ENCODE assay signal across 20 cellular contexts in genomic region chr4:83096397-83096796, GRCh38.
"Had no signal": no experiment of that assay in that cellular context is flagged by ENCODE, and none has a peak within 500 bp of the region (broad histone marks: within the 10 kb centered on the region; RNA-seq: fewer than 3 reads in every experiment).

No MANE protein-coding gene starts in this region.

- H3K4me3 Mint-ChIP-seq: activated naive CD8-positive, alpha-beta T cell treated with anti-CD3 and anti-CD28 coated beads, Interleukin-2, amount 10 ng/mL, durations not matched to agents 7 days and 5 days; activated T-cell treated with anti-CD3 and anti-CD28 coated beads, Interleukin-2, amount 50 U/mL, for 24 hours; mesothelial cell of epicardium had no signal

- H3K27ac Mint-ChIP-seq: activated T-cell treated with anti-CD3 and anti-CD28 coated beads, Interleukin-2, amount 50 U/mL, for 24 hours; mesothelial cell of epicardium had no signal

- H3K4me1 ChIP-seq: breast epithelium, gastroesophageal sphincter, heart right ventricle, parathyroid adenoma, tibial artery, uterus had no signal

- H3K27ac ChIP-seq: breast epithelium, gastroesophageal sphincter, heart right ventricle, parathyroid adenoma, tibial artery, uterus had no signal

- H3K9ac ChIP-seq: parathyroid adenoma had no signal

- H3K27me3 ChIP-seq: breast epithelium, gastroesophageal sphincter, neutrophil, tibial artery, uterus had no signal

- ATAC-seq: gastroesophageal sphincter, heart right ventricle had no signal

- H3K27me3 Mint-ChIP-seq: activated naive CD8-positive, alpha-beta T cell treated with anti-CD3 and anti-CD28 coated beads, Interleukin-2, amount 10 ng/mL, durations not matched to agents 7 days and 5 days; activated T-cell treated with anti-CD3 and anti-CD28 coated beads, Interleukin-2, amount 50 U/mL, for 24 hours had no signal

- DNase-seq: activated CD4-positive, alpha-beta T cell treated with anti-CD3 and anti-CD28 coated beads for 1 hour; activated CD4-positive, alpha-beta T cell treated with anti-CD3 and anti-CD28 coated beads, Interleukin-2, amount 50 U/mL, for 48 hours; activated effector memory CD4-positive, alpha-beta T cell treated with anti-CD3 and anti-CD28 coated beads, Interleukin-2, amount 50 U/mL, for 16 hours; activated naive CD8-positive, alpha-beta T cell treated with anti-CD3 and anti-CD28 coated beads, Interleukin-2, amount 10 ng/mL, durations not matched to agents 7 days and 5 days; activated T-cell treated with anti-CD3 and anti-CD28 coated beads, Interleukin-2, amount 50 U/mL, for 24 hours; aorta; heart right ventricle; left colon; stimulated activated CD4-positive, alpha-beta T cell treated with anti-CD3 and anti-CD28 coated beads, Interleukin-12 subunit alpha, Interleukin-12 subunit beta, amount 100 ng/mL, for 4 hours; stimulated activated CD4-positive, alpha-beta T cell treated with anti-CD3 and anti-CD28 coated beads, Interleukin-2, amount 100 ng/mL, for 24 hours; T-helper 9 cell; tibial artery; uterus had no signal

- H3K9me3 ChIP-seq: breast epithelium, gastroesophageal sphincter, heart right ventricle, neutrophil, tibial artery, uterus had no signal

- H3K9me3 Mint-ChIP-seq: activated T-cell treated with anti-CD3 and anti-CD28 coated beads, Interleukin-2, amount 50 U/mL, for 24 hours; mesothelial cell of epicardium had no signal

- H3K4me3 ChIP-seq: breast epithelium, gastroesophageal sphincter, heart right ventricle, lung, tibial artery, uterus had no signal

- H3K36me3 Mint-ChIP-seq: mesothelial cell of epicardium had no signal

- FAIRE-seq: endometrium had no signal

- H3K36me3 ChIP-seq: breast epithelium, gastroesophageal sphincter, tibial artery, uterus had no signal
